Comparison of ENCODE assay signal across 8 cellular contexts in the genomic region with DNA sequence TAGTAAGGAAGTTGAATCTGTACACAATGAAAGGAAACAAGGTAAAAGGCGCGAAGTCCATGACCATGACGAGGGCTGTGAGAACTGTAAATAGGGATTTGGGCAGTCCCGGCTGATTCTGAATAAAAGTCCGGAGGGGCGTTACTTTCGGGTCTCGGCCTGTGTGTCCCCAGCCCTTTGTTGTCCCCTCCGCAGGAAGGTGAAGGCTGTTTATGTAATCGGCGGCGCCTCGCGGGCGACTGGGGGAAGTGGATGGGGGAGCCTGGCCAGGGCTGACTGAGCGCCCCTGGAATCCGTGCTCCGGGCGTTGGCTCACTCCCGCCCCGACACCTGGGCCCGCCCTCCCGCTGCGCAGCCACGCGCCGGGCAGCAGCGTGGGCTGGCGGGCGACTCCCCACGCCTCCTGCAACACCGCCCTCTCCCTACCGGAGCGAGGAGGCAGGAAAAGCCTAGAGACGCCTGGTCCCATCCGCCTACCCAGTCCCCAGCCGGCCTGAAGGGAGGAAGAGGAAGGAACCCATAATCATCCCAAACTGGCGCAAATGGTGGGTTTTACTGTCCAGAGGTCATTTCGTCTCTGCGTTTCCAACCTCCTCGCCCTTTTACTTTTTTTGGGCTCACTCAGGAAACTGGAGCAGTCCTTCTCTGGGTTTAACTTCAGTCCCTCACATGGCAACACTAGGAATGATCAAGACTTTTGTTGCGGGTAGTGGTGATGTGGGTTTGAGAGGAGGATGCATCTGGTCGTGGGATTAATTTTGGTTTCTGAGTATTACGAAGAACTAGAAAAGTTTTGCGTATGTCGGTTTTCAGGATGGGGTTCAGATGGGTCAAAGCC. TPM values are rescaled to one million over a fixed set of nuclear protein-coding genes. Genes with fewer than 3 reads are reported as not detected.
A peak's percentile ranks its signal among the peaks of the same experiment; 100 is the strongest.
DNase-seq lines count a peak whose midpoint lies in the region; ATAC-seq, FAIRE-seq and TF ChIP-seq lines count a peak whose summit lies in the region.

No MANE protein-coding gene starts in this region.

- H3K4me3 Mint-ChIP-seq in CD8-positive, alpha-beta memory T cell = peak overlapping the region; percentile 75 to 93 (median 86)
- peak overlapping the region; percentile 79 for H3K4me3 Mint-ChIP-seq in astrocyte (ENCODE audit: unreplicated experiment)
- H3K4me3 Mint-ChIP-seq in stimulated activated naive CD8-positive, alpha-beta T cell treated with anti-CD3 and anti-CD28 coated beads, Interleukin-15, Interleukin-2, amounts not matched to agents 100 ng/mL and 50 ng/mL, for 24 hours = peak overlapping the region; percentile 75

- no peaks in the 10 kb centered on the region for H3K79me2 ChIP-seq in astrocyte (ENCODE audit: insufficient read depth, low read length)

- no peaks in the 10 kb centered on the region for H3K9me3 ChIP-seq in CD8-positive, alpha-beta memory T cell (ENCODE audit: low read length)
- peaks cover 3% of the 10 kb centered on the region for H3K9me3 ChIP-seq in astrocyte (ENCODE audit: insufficient read depth, low read depth, low read length)

- POLR2A ChIA-PET in CD8-positive, alpha-beta memory T cell (lab: Charles Lee) = interaction anchor here (0.5 to 1.2 kb wide), 4 partner anchors 30 to 1858 kb away, joined by 3 to 11 read pairs (median 5); a partner anchor contains a TSS

- peak in 4 of 5 donors; percentile 3 to 26 (median 13) for DNase-seq in CD8-positive, alpha-beta memory T cell
- DNase-seq in M059J (ENCODE audit: low read depth) = peak; percentile 71
- DNase-seq in astrocyte (ENCODE audit: low read depth) = no peak
- peak; percentile 53 for DNase-seq in kidney tubule cell (ENCODE audit: low spot score)
- DNase-seq in SHP77 treated with DMSO at 0.1 percent for 48 hours (lab: John Stamatoyannopoulos, UW) = no peak

- peaks cover 44 to 54% (median 52%) of the 10 kb centered on the region in 3 donors for H3K4me1 Mint-ChIP-seq in CD8-positive, alpha-beta memory T cell
- peaks cover 7% of the 10 kb centered on the region for H3K4me1 Mint-ChIP-seq in astrocyte (ENCODE audit: low read depth, unreplicated experiment)
- peaks cover 54% of the 10 kb centered on the region for H3K4me1 Mint-ChIP-seq in stimulated activated naive CD8-positive, alpha-beta T cell treated with anti-CD3 and anti-CD28 coated beads, Interleukin-15, Interleukin-2, amounts not matched to agents 100 ng/mL and 50 ng/mL, for 24 hours (ENCODE audit: low read depth)

- peaks cover 32% of the 10 kb centered on the region for H3K27me3 ChIP-seq in CD8-positive, alpha-beta memory T cell (ENCODE audit: insufficient read depth, low read length, poor library complexity, severe bottlenecking)
- H3K27me3 ChIP-seq in astrocyte (ENCODE audit: insufficient read depth, low read length) = peaks cover 67% of the 10 kb centered on the region

- ATAC-seq in HG03097 (IDR thresholded peaks at IDR 0.05; ENCODE audit: low FRiP score, unreplicated experiment) (no peak), HG03045 (IDR thresholded peaks at IDR 0.05; ENCODE audit: unreplicated experiment) (no peak)

- no peak overlapping the region for H3K27ac ChIP-seq in CD8-positive, alpha-beta memory T cell (ENCODE audit: low read depth, low read length)
- H3K27ac ChIP-seq in astrocyte (ENCODE audit: low read depth, low read length) = no peak overlapping the region

- no peaks in the 10 kb centered on the region for H4K20me1 ChIP-seq in astrocyte (ENCODE audit: insufficient read depth, low read length)

- no peaks in the 10 kb centered on the region for H3K36me3 Mint-ChIP-seq in CD8-positive, alpha-beta memory T cell
- H3K36me3 Mint-ChIP-seq in astrocyte (ENCODE audit: low read depth, unreplicated experiment) = no peaks in the 10 kb centered on the region
- H3K36me3 Mint-ChIP-seq in stimulated activated naive CD8-positive, alpha-beta T cell treated with anti-CD3 and anti-CD28 coated beads, Interleukin-15, Interleukin-2, amounts not matched to agents 100 ng/mL and 50 ng/mL, for 24 hours (ENCODE audit: low read depth) = no peaks in the 10 kb centered on the region

- H3K27me3 Mint-ChIP-seq in CD8-positive, alpha-beta memory T cell = peaks cover 42 to 61% of the 10 kb centered on the region in 2 donors
- peaks cover 69% of the 10 kb centered on the region for H3K27me3 Mint-ChIP-seq in astrocyte (ENCODE audit: low read depth, unreplicated experiment)
- peaks cover 60% of the 10 kb centered on the region for H3K27me3 Mint-ChIP-seq in stimulated activated naive CD8-positive, alpha-beta T cell treated with anti-CD3 and anti-CD28 coated beads, Interleukin-15, Interleukin-2, amounts not matched to agents 100 ng/mL and 50 ng/mL, for 24 hours

- no peak for TF ChIP-seq CTCF in astrocyte (IDR thresholded peaks at IDR 0.05; ENCODE audit: insufficient read depth, low read depth, low read length)

- H3K9me3 Mint-ChIP-seq in CD8-positive, alpha-beta memory T cell = no peaks in the 10 kb centered on the region
- H3K9me3 Mint-ChIP-seq in astrocyte (ENCODE audit: unreplicated experiment) = no peaks in the 10 kb centered on the region
- H3K9me3 Mint-ChIP-seq in stimulated activated naive CD8-positive, alpha-beta T cell treated with anti-CD3 and anti-CD28 coated beads, Interleukin-15, Interleukin-2, amounts not matched to agents 100 ng/mL and 50 ng/mL, for 24 hours = no peaks in the 10 kb centered on the region

- H3K9ac ChIP-seq in astrocyte (ENCODE audit: low read length) = no peak overlapping the region

- H2AFZ ChIP-seq in astrocyte (ENCODE audit: low read depth, low read length) = peak overlapping the region; percentile 15

- no peak for FAIRE-seq in astrocyte (lab: Jason Lieb, UNC)

- peak overlapping the region; percentile 59 for H3K4me3 ChIP-seq in CD8-positive, alpha-beta memory T cell (ENCODE audit: low read length)
- H3K4me3 ChIP-seq in astrocyte (ENCODE audit: insufficient read depth, low read depth, low read length) = peak overlapping the region; percentile 46

- H3K27ac Mint-ChIP-seq in CD8-positive, alpha-beta memory T cell = peak overlapping the region in 2 of 8 donors; percentile 10 to 76
- H3K27ac Mint-ChIP-seq in astrocyte (ENCODE audit: unreplicated experiment) = peak overlapping the region; percentile 15
- H3K27ac Mint-ChIP-seq in stimulated activated naive CD8-positive, alpha-beta T cell treated with anti-CD3 and anti-CD28 coated beads, Interleukin-15, Interleukin-2, amounts not matched to agents 100 ng/mL and 50 ng/mL, for 24 hours = peak overlapping the region; percentile 56

- no peaks in the 10 kb centered on the region for H3K36me3 ChIP-seq in CD8-positive, alpha-beta memory T cell (ENCODE audit: insufficient read depth, low read length)
- H3K36me3 ChIP-seq in astrocyte (ENCODE audit: insufficient read depth, low read length) = no peaks in the 10 kb centered on the region

- peaks cover 45% of the 10 kb centered on the region for H3K4me1 ChIP-seq in CD8-positive, alpha-beta memory T cell (ENCODE audit: insufficient read depth, low read length)
- peaks cover 13% of the 10 kb centered on the region for H3K4me1 ChIP-seq in astrocyte (ENCODE audit: insufficient read depth, low read length)

- peak overlapping the region; percentile 87 for H3K4me2 ChIP-seq in astrocyte (ENCODE audit: low read length)

- CTCF ChIA-PET in CD8-positive, alpha-beta memory T cell (lab: Charles Lee) = interaction anchor here (1.0 to 8.1 kb wide), 4 partner anchors 25 to 38 kb away, joined by 3 to 182 read pairs (median 5); a partner anchor contains a TSS

RNA-seq across cellular contexts. Expression of a gene that starts 12.1 kb away (rescaled TPM):
- not detected for total RNA-seq in CD8-positive, alpha-beta memory T cell
- not detected for polyA plus RNA-seq in CD8-positive, alpha-beta memory T cell
- total RNA-seq in M059J (2014; rRNA removed; shearing (Covaris generic)) = not detected in 2 replicates
- total RNA-seq in astrocyte = not detected in 2 replicates

RNA-seq across cellular contexts. Expression of a gene that starts 25.2 kb away (rescaled TPM):
- total RNA-seq in CD8-positive, alpha-beta memory T cell = not detected
- 0.17 TPM for polyA plus RNA-seq in CD8-positive, alpha-beta memory T cell
- 0.20 TPM in 1 of 2 replicates, not detected in the other for total RNA-seq in M059J (2014; rRNA removed; shearing (Covaris generic))
- not detected in 2 replicates for total RNA-seq in astrocyte

RNA-seq across cellular contexts. Expression of a gene that starts 33.8 kb away (rescaled TPM):
- total RNA-seq in CD8-positive, alpha-beta memory T cell = 10 to 100 TPM; 67.1 to 70.9 TPM
- polyA plus RNA-seq in CD8-positive, alpha-beta memory T cell = 122 TPM
- total RNA-seq in M059J (2014; rRNA removed; shearing (Covaris generic)) = 105 and 112 TPM in 2 replicates
- total RNA-seq in astrocyte = 37.8 and 40.8 TPM in 2 replicates

RNA-seq across cellular contexts. Expression of a gene that starts 35.1 kb away (rescaled TPM):
- not detected for total RNA-seq in CD8-positive, alpha-beta memory T cell
- polyA plus RNA-seq in CD8-positive, alpha-beta memory T cell = not detected
- total RNA-seq in M059J (2014; rRNA removed; shearing (Covaris generic)) = not detected in 2 replicates
- not detected in 2 replicates for total RNA-seq in astrocyte

RNA-seq across cellular contexts. Expression of a gene that starts 39.7 kb away (rescaled TPM):
- 10 to 100 TPM; 55.0 to 58.1 TPM for total RNA-seq in CD8-positive, alpha-beta memory T cell
- 123 TPM for polyA plus RNA-seq in CD8-positive, alpha-beta memory T cell
- total RNA-seq in M059J (2014; rRNA removed; shearing (Covaris generic)) = 34.4 and 47.3 TPM in 2 replicates
- 16.8 and 21.0 TPM in 2 replicates for total RNA-seq in astrocyte

Comparison
In these comparisons a context has a peak if more than half of its experiments do, and no peak if none do; other contexts are left out.
1. DNase-seq: peak in CD8-positive, alpha-beta memory T cell (4 of 5), M059J (single experiment) and kidney tubule cell (single experiment); none in astrocyte (single experiment) and SHP77 treated with DMSO at 0.1 percent for 48 hours (single experiment).
2. Peak in every context shown above with its lines, with median percentiles within 50 percentile points of each other: H3K4me3 Mint-ChIP-seq.